Comparison of ENCODE assay signal across 17 cellular contexts in the genomic region with DNA sequence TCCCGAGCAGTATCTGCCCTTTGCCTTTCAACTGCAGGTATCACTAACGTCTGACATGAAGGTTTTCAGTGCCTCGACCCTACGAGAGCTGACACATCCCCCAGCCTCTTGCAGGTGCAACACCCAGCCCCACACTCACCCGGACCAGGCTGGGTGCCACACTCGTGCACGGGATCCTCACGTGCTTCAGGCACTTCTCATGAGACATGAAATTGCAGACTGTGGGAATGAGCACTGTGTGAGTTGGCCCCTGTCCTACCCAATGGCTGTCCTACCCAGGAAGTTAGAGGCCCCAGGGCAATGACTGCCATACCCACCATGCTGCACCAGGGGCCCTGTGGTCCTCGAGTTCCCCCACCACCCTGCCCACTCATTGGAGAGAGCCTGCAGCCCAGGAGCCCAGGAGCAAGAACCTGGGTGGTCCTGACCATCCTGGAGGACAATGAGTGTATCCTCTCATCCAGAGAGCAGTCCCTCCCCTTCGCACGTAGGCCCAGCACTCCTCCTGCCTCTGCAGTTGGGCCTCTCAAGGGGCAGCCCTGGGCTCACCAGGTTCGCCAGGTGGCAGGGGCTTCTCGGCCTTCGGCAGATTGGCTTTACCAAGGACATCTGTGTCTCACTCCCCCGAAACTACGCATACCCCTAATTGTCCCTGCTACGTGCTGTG. TPM values are rescaled to one million over a fixed set of nuclear protein-coding genes. Genes with fewer than 3 reads are reported as not detected.
DNase-seq lines count a peak whose midpoint lies in the region; ATAC-seq and TF ChIP-seq lines count a peak whose summit lies in the region.
"Had no signal": no experiment of that assay in that cellular context is flagged by ENCODE, and none has a peak within 500 bp of the region (broad histone marks: within the 10 kb centered on the region; RNA-seq: fewer than 3 reads in every experiment).

No MANE protein-coding gene starts in this region.

- no peak for DNase-seq in activated T-cell treated with anti-CD3 and anti-CD28 coated beads, Interleukin-2, amount 50 U/mL, for 4 hours
- DNase-seq in activated T-cell treated with anti-CD3 and anti-CD28 coated beads for 4 hours (no peak), PC-3 (peak; percentile 9), glutamatergic neuron (no peak), psoas muscle (no peak), NCI-H1048 (lab: John Stamatoyannopoulos, UW) (no peak), Karpas-422 (no peak), T-helper 2 cell (no peak)
- DNase-seq: anterior cingulate cortex, kidney, NCI-H2081 treated with DMSO at 0.1 percent for 48 hours, tibial artery had no signal

- TSS peak; percentile 21 for BruUV-seq in PC-3 (replicated peaks; lab: Mats Ljungman, UMichigan)

- no peak for TF ChIP-seq CTCF in PC-3 (conservative IDR thresholded peaks at IDR 0.05; ENCODE audit: low read depth, low read length)
- TF ChIP-seq CTCF in glutamatergic neuron (IDR thresholded peaks at IDR 0.05; ENCODE audit: partially characterized antibody, unreplicated experiment), result no peak
- no peak for TF ChIP-seq CTCF in psoas muscle (IDR thresholded peaks at IDR 0.05)

- no peak overlapping the region for H3K9ac ChIP-seq in PC-3 (ENCODE audit: low read length)
- no peak overlapping the region for H3K9ac ChIP-seq in Karpas-422 (ENCODE audit: low read length)

- H3K4me3 ChIP-seq in PC-3 (ENCODE audit: low read length) (no peak overlapping the region), psoas muscle (peak overlapping the region; percentile 15), Karpas-422 (ENCODE audit: low read length) (no peak overlapping the region)

- no peaks in the 10 kb centered on the region for H3K36me3 ChIP-seq in PC-3 (ENCODE audit: low read depth, low read length)
- H3K36me3 ChIP-seq in psoas muscle (ENCODE audit: insufficient read depth in 1 of 2, low read depth in 1 of 2), result peaks cover 0 to 9% of the 10 kb centered on the region in 2 donors
- H3K36me3 ChIP-seq in Karpas-422 (ENCODE audit: insufficient read depth, low read length), result no peaks in the 10 kb centered on the region

- intact Hi-C loops in PC-3 (cut with micrococcal nuclease), result no loop called here
- intact Hi-C loops in psoas muscle (cut with DNase I), result loop anchor here in 1 of 2 donors (5.0 kb wide), 1 partner anchor 39 kb away; a partner anchor contains a TSS

- H3K79me2 ChIP-seq in PC-3 (ENCODE audit: low read length), result peaks cover 7% of the 10 kb centered on the region; the same call in 1 of the 2 replicates
- H3K79me2 ChIP-seq in Karpas-422 (ENCODE audit: low read length), result no peaks in the 10 kb centered on the region

- peaks cover 18% of the 10 kb centered on the region for H3K4me1 ChIP-seq in PC-3 (ENCODE audit: insufficient read depth, low read length)
- peaks cover 18% of the 10 kb centered on the region for H3K4me1 ChIP-seq in psoas muscle
- H3K4me1 ChIP-seq in Karpas-422 (ENCODE audit: low read length), result peaks cover 10% of the 10 kb centered on the region

- no peaks in the 10 kb centered on the region for H3K9me3 Mint-ChIP-seq in activated T-cell treated with anti-CD3 and anti-CD28 coated beads, Interleukin-2, amount 50 U/mL, for 4 hours
- H3K9me3 Mint-ChIP-seq in glutamatergic neuron (ENCODE audit: unreplicated experiment), result no peaks in the 10 kb centered on the region

- ATAC-seq in activated T-cell treated with anti-CD3 and anti-CD28 coated beads, Interleukin-2, amount 50 U/mL, for 4 hours, result no peak
- ATAC-seq in PC-3 (no peak), psoas muscle (no peak)
- ATAC-seq: heart left ventricle, WTC11 had no signal

- H2AFZ ChIP-seq in PC-3 (ENCODE audit: low read length) (no peak overlapping the region), Karpas-422 (ENCODE audit: low read length) (no peak overlapping the region)

- no peaks in the 10 kb centered on the region for H3K9me3 ChIP-seq in PC-3 (ENCODE audit: low read length)
- no peaks in the 10 kb centered on the region for H3K9me3 ChIP-seq in psoas muscle
- no peaks in the 10 kb centered on the region for H3K9me3 ChIP-seq in Karpas-422 (ENCODE audit: low read length)
- H3K9me3 ChIP-seq: heart left ventricle, tibial artery had no signal

- peaks cover 11% of the 10 kb centered on the region for H3K4me1 Mint-ChIP-seq in activated T-cell treated with anti-CD3 and anti-CD28 coated beads, Interleukin-2, amount 50 U/mL, for 4 hours (ENCODE audit: low read depth)
- peaks cover 8% of the 10 kb centered on the region for H3K4me1 Mint-ChIP-seq in glutamatergic neuron (ENCODE audit: low read depth, unreplicated experiment)
- H3K4me1 Mint-ChIP-seq: WTC11 had no signal

- POLR2A ChIA-PET in PC-3 (lab: Charles Lee; ENCODE audit: unreplicated experiment), result no interaction called here

- WGBS in psoas muscle, 3 donors, result 76 to 82% (median 81%) methylated on average over 17 of the region's 17 CpGs

- H3K4me2 ChIP-seq in PC-3 (ENCODE audit: low read length) (peak overlapping the region; percentile 91; the same call in 1 of the 2 replicates), Karpas-422 (ENCODE audit: low read depth, low read length, poor library complexity, severe bottlenecking) (no peak overlapping the region)

- H3K9me2 ChIP-seq in PC-3 (replicated peaks; ENCODE audit: low read length) (no peaks in the 10 kb centered on the region), Karpas-422 (replicated peaks; ENCODE audit: insufficient read depth, low read length) (no peaks in the 10 kb centered on the region)

- CTCF ChIA-PET in PC-3 (lab: Charles Lee), result no interaction called here

- no peaks in the 10 kb centered on the region; the same call in 1 of the 2 replicates for H4K20me1 ChIP-seq in PC-3 (ENCODE audit: low read length)
- peaks cover 12% of the 10 kb centered on the region; the same call in 1 of the 2 replicates for H4K20me1 ChIP-seq in Karpas-422 (ENCODE audit: insufficient read depth, low read depth, low read length)

- H3K4me3 Mint-ChIP-seq in activated T-cell treated with anti-CD3 and anti-CD28 coated beads, Interleukin-2, amount 50 U/mL, for 4 hours, result peak overlapping the region; percentile 53
- peak overlapping the region; percentile 9 for H3K4me3 Mint-ChIP-seq in glutamatergic neuron (ENCODE audit: unreplicated experiment)
- H3K4me3 Mint-ChIP-seq: WTC11 had no signal

- no peaks in the 10 kb centered on the region for H3K36me3 Mint-ChIP-seq in activated T-cell treated with anti-CD3 and anti-CD28 coated beads, Interleukin-2, amount 50 U/mL, for 4 hours (ENCODE audit: insufficient read depth)
- H3K36me3 Mint-ChIP-seq in glutamatergic neuron (ENCODE audit: unreplicated experiment), result no peaks in the 10 kb centered on the region
- H3K36me3 Mint-ChIP-seq: WTC11 had no signal

- H3F3A ChIP-seq in PC-3 (ENCODE audit: low read length, unreplicated experiment), result no peaks in the 10 kb centered on the region

- H3K27me3 ChIP-seq in PC-3 (ENCODE audit: low read length) (no peaks in the 10 kb centered on the region), psoas muscle (ENCODE audit: insufficient read depth in 3 of 3, low read length in 2 of 3) (peaks cover 0 to 8% (median 2%) of the 10 kb centered on the region in 3 donors), Karpas-422 (ENCODE audit: low read length) (no peaks in the 10 kb centered on the region)

- no peaks in the 10 kb centered on the region for H3K27me3 Mint-ChIP-seq in activated T-cell treated with anti-CD3 and anti-CD28 coated beads, Interleukin-2, amount 50 U/mL, for 4 hours (ENCODE audit: low read depth)
- H3K27me3 Mint-ChIP-seq in glutamatergic neuron (ENCODE audit: unreplicated experiment), result peaks cover 6% of the 10 kb centered on the region

- H3K27ac ChIP-seq in PC-3 (ENCODE audit: low read length) (no peak overlapping the region), psoas muscle (no peak overlapping the region), Karpas-422 (ENCODE audit: low read length) (no peak overlapping the region)
- H3K27ac ChIP-seq: heart left ventricle, tibial artery had no signal

- H3K27ac Mint-ChIP-seq in glutamatergic neuron (ENCODE audit: unreplicated experiment), result no peak overlapping the region
- H3K27ac Mint-ChIP-seq: WTC11 had no signal

RNA-seq across cellular contexts. Expression of a gene that starts 2.4 kb away (rescaled TPM):
- total RNA-seq in activated T-cell treated with anti-CD3 and anti-CD28 coated beads, Interleukin-2, amount 50 U/mL, for 4 hours, result 10 to 100 TPM; 11.2 to 21.5 (median 14.8) TPM
- 14.2 and 23.5 TPM in 2 replicates for total RNA-seq in PC-3 (2014; rRNA removed)
- 26.2 TPM for total RNA-seq in glutamatergic neuron (ENCODE audit: unreplicated experiment)
- total RNA-seq in psoas muscle, result 1 to 10 TPM; 2.8 to 3.9 (median 3.5) TPM
- 1 to 10 TPM; 2.2 to 2.5 (median 2.4) TPM for polyA plus RNA-seq in psoas muscle
- total RNA-seq in Karpas-422 (2014; rRNA removed; shearing (Covaris generic); ENCODE audit: low replicate concordance), result 5.8 and 21.1 TPM in 2 replicates

RNA-seq across cellular contexts. Expression of a gene that starts 15.9 kb away (rescaled TPM):
- 10 to 100 TPM; 13.5 to 18.3 (median 14.4) TPM for total RNA-seq in activated T-cell treated with anti-CD3 and anti-CD28 coated beads, Interleukin-2, amount 50 U/mL, for 4 hours
- total RNA-seq in PC-3 (2014; rRNA removed) (10.1 and 10.3 TPM in 2 replicates), glutamatergic neuron (ENCODE audit: unreplicated experiment) (20.3 TPM), psoas muscle (1 to 10 TPM; 5.1 to 6.0 (median 5.7) TPM)
- polyA plus RNA-seq in psoas muscle, result 1 to 10 TPM; 1.3 to 3.1 (median 1.9) TPM
- total RNA-seq in Karpas-422 (2014; rRNA removed; shearing (Covaris generic); ENCODE audit: low replicate concordance), result 17.3 and 20.8 TPM in 2 replicates

RNA-seq across cellular contexts. Expression of a gene that starts 22.2 kb away (rescaled TPM):
- total RNA-seq in activated T-cell treated with anti-CD3 and anti-CD28 coated beads, Interleukin-2, amount 50 U/mL, for 4 hours, result under 1 TPM in 1 of 3 donors, not detected in 2; 0.05 TPM
- total RNA-seq in PC-3 (2014; rRNA removed) (0.52 TPM in 1 of 2 replicates, not detected in the other), glutamatergic neuron (ENCODE audit: unreplicated experiment) (0.54 TPM), psoas muscle (under 1 TPM in 1 of 4 donors, not detected in 3; 0.12 TPM)
- polyA plus RNA-seq in psoas muscle, result under 1 TPM; 0.06 to 0.36 (median 0.18) TPM
- total RNA-seq in Karpas-422 (2014; rRNA removed; shearing (Covaris generic); ENCODE audit: low replicate concordance), result not detected in 2 replicates
- total RNA-seq: esophagus mucosa, M059J, RPMI7951 had no signal

RNA-seq across cellular contexts. Expression of a gene that starts 38.7 kb away (rescaled TPM):
- total RNA-seq in activated T-cell treated with anti-CD3 and anti-CD28 coated beads, Interleukin-2, amount 50 U/mL, for 4 hours, result 10 to 100 TPM; 12.5 to 15.6 (median 14.7) TPM
- total RNA-seq in PC-3 (2014; rRNA removed), result 18.5 and 25.1 TPM in 2 replicates
- 62.7 TPM for total RNA-seq in glutamatergic neuron (ENCODE audit: unreplicated experiment)
- total RNA-seq in psoas muscle, result 10 to 100 TPM; 11.7 to 15.3 (median 14.7) TPM
- 10 to 100 TPM in 2 of 3 donors, 1 to 10 TPM in 1; 8.7 to 23.9 (median 13.8) TPM for polyA plus RNA-seq in psoas muscle
- total RNA-seq in Karpas-422 (2014; rRNA removed; shearing (Covaris generic); ENCODE audit: low replicate concordance), result 15.1 and 28.1 TPM in 2 replicates

RNA-seq across cellular contexts. Expression of a gene that starts 38.9 kb away (rescaled TPM):
- total RNA-seq in activated T-cell treated with anti-CD3 and anti-CD28 coated beads, Interleukin-2, amount 50 U/mL, for 4 hours, result 100 to 1,000 TPM; 140 to 161 (median 148) TPM
- total RNA-seq in PC-3 (2014; rRNA removed) (117 and 175 TPM in 2 replicates), glutamatergic neuron (ENCODE audit: unreplicated experiment) (123 TPM), psoas muscle (10 to 100 TPM; 20.9 to 46.7 (median 29.9) TPM)
- 10 to 100 TPM; 25.7 to 55.8 (median 38.7) TPM for polyA plus RNA-seq in psoas muscle
- 48.8 and 76.6 TPM in 2 replicates for total RNA-seq in Karpas-422 (2014; rRNA removed; shearing (Covaris generic); ENCODE audit: low replicate concordance)
